ENCODE assay signal across 10 cellular contexts in the genomic region with DNA sequence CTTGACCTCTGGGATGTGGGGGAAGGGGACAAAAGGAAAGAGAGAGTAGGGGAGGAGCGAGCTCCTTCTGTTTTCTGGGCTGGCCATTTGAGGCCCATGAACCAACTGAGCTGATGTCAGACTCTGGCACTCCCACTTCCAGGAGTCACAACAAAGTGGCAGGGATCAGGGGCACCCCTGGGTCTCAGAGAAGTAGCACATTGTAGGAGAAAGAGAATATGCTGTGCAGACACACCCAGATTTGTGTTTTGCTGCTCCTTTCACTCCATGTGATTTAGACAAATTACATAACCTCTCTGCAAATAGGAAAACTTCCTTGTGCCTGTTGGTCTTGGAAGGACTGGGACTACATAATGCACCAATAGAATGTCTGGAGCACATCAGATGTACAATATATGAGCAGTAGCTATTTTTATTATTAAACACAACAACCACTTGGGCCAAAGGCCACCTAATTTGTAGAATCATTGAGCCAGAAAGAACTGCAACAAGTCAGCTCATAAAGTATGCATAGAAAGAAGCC.
DNase-seq lines count a peak whose midpoint lies in the region; ATAC-seq, FAIRE-seq and TF ChIP-seq lines count a peak whose summit lies in the region.
"Had no signal": no experiment of that assay in that cellular context is flagged by ENCODE, and none has a peak within 500 bp of the region (broad histone marks: within the 10 kb centered on the region; RNA-seq: fewer than 3 reads in every experiment).

No MANE protein-coding gene starts in this region.

- intact Hi-C loops in ascending aorta (cut with DNase I) = loop anchor here (2.0 to 5.0 kb wide), 2 partner anchors 19 to 155 kb away; no protein-coding TSS in a partner anchor
- intact Hi-C loops in kidney (cut with DNase I) = no loop called here

- POLR2A ChIA-PET in A549 (lab: Yijun Ruan, JAX) = no interaction called here
- POLR2A ChIA-PET in activated CD4-positive, alpha-beta T cell treated with anti-CD3 and anti-CD28 coated beads, Interleukin-2, amount 10 ng/mL, durations not matched to agents 7 days and 5 days (lab: Charles Lee) = no interaction called here

- no peak overlapping the region for H3K4me2 ChIP-seq in A549

- TF ChIP-seq CTCF in A549 (IDR thresholded peaks at IDR 0.05) (no peak), ascending aorta (IDR thresholded peaks at IDR 0.05) (no peak), kidney (IDR thresholded peaks at IDR 0.05; ENCODE audit: borderline replicate concordance, extremely low read depth, insufficient read depth) (no peak)

- TF ChIP-seq RAD21 in A549 (conservative IDR thresholded peaks at IDR 0.05 in 1 of 2, IDR thresholded peaks at IDR 0.05 in 1 of 2) = no peak

- TF ChIP-seq EP300 in A549 (IDR thresholded peaks at IDR 0.05) = no peak

- H3K4me3 ChIP-seq in A549 (no peak overlapping the region), ascending aorta (no peak overlapping the region), kidney (ENCODE audit: low read length in 2 of 2) (no peak overlapping the region), rectal smooth muscle tissue (ENCODE audit: low read length) (no peak overlapping the region)

- peak overlapping the region; percentile 57 to 69; a peak in 5 of 6 replicates for H3K27ac ChIP-seq in A549
- peak overlapping the region; percentile 85 to 90 for H3K27ac ChIP-seq in ascending aorta
- peak overlapping the region; percentile 38 to 77 for H3K27ac ChIP-seq in kidney (ENCODE audit: low read depth in 2 of 2, low read length in 2 of 2)
- H3K27ac ChIP-seq in rectal smooth muscle tissue (ENCODE audit: low read depth, low read length) = peak overlapping the region; percentile 38

- H3K9ac ChIP-seq in kidney (ENCODE audit: low read length in 2 of 2) (peak overlapping the region in 1 of 2 donors; percentile 28), rectal smooth muscle tissue (ENCODE audit: low read length) (no peak overlapping the region)

- peak in 1 of 2 experiments; percentile 40; a peak in 2 of 6 replicates for ATAC-seq in A549
- no peak for ATAC-seq in HG02885 (IDR thresholded peaks at IDR 0.05; ENCODE audit: poor library complexity, unreplicated experiment)

- CTCF ChIA-PET in A549 (lab: Yijun Ruan, JAX) = interaction anchor here (0.5 kb wide), 1 partner anchor 623 kb away, joined by 3 read pairs; no protein-coding TSS in a partner anchor
- CTCF ChIA-PET in activated CD4-positive, alpha-beta T cell treated with anti-CD3 and anti-CD28 coated beads, Interleukin-2, amount 10 ng/mL, durations not matched to agents 7 days and 5 days (lab: Charles Lee) = interaction anchor here (1.4 to 1.8 kb wide), 2 partner anchors 13 to 45 kb away, joined by 3 to 4 read pairs; no protein-coding TSS in a partner anchor

- FAIRE-seq in A549 (lab: Jason Lieb, UNC) = no peak
- FAIRE-seq in kidney (lab: Jason Lieb, UNC) = no peak

- H3K36me3 ChIP-seq in ascending aorta = no peaks in the 10 kb centered on the region
- no peaks in the 10 kb centered on the region for H3K36me3 ChIP-seq in kidney (ENCODE audit: control insufficient read depth in 1 of 2, insufficient read depth in 2 of 2, low read length in 2 of 2)
- no peaks in the 10 kb centered on the region for H3K36me3 ChIP-seq in rectal smooth muscle tissue (ENCODE audit: control insufficient read depth, insufficient read depth, low read length)

- WGBS in A549 (ENCODE audit: missing lambda C conversion rate) = 74% methylated on average over 1 of the region's 1 CpG

- H3K4me1 ChIP-seq in A549 (peaks cover 13% of the 10 kb centered on the region; the same call in 2 of the 3 replicates), ascending aorta (peaks cover 18 to 48% of the 10 kb centered on the region in 2 donors), kidney (ENCODE audit: control insufficient read depth in 1 of 2, insufficient read depth in 1 of 2, low read depth in 1 of 2, low read length in 2 of 2) (peaks cover 25 to 45% of the 10 kb centered on the region in 2 donors), rectal smooth muscle tissue (ENCODE audit: control insufficient read depth, insufficient read depth, low read length) (peaks cover 33% of the 10 kb centered on the region)

- H3K27me3 Mint-ChIP-seq in activated CD4-positive, alpha-beta T cell treated with anti-CD3 and anti-CD28 coated beads, Interleukin-2, amount 10 ng/mL, durations not matched to agents 7 days and 5 days = no peaks in the 10 kb centered on the region
- H3K27me3 Mint-ChIP-seq: activated naive CD4-positive, alpha-beta T cell treated with anti-CD3 and anti-CD28 coated beads, Interleukin-2, amount 50 U/mL, for 24 hours; stimulated activated naive CD8-positive, alpha-beta T cell treated with anti-CD3 and anti-CD28 coated beads, Interleukin-15, Interleukin-2, amounts not matched to agents 100 ng/mL and 50 ng/mL, for 24 hours had no signal

- H3K27me3 ChIP-seq in ascending aorta = no peaks in the 10 kb centered on the region
- no peaks in the 10 kb centered on the region for H3K27me3 ChIP-seq in rectal smooth muscle tissue (ENCODE audit: control insufficient read depth, insufficient read depth, low read length)

- H3K27ac Mint-ChIP-seq in activated CD4-positive, alpha-beta T cell treated with anti-CD3 and anti-CD28 coated beads, Interleukin-2, amount 10 ng/mL, durations not matched to agents 7 days and 5 days = no peak overlapping the region
- H3K27ac Mint-ChIP-seq: activated naive CD4-positive, alpha-beta T cell treated with anti-CD3 and anti-CD28 coated beads, Interleukin-2, amount 50 U/mL, for 24 hours; stimulated activated naive CD8-positive, alpha-beta T cell treated with anti-CD3 and anti-CD28 coated beads, Interleukin-15, Interleukin-2, amounts not matched to agents 100 ng/mL and 50 ng/mL, for 24 hours had no signal

- DNase-seq in A549 (ENCODE audit: low read depth in 1 of 2, low spot score in 1 of 2) (peak in 1 of 2 experiments; percentile 49), ascending aorta (ENCODE audit: low spot score in 2 of 2) (no peak), kidney (peak; percentile 75), NCI-H1105 treated with DMSO at 0.1 percent for 48 hours (lab: John Stamatoyannopoulos, UW) (no peak), cerebellar nuclear complex (lab: John Stamatoyannopoulos, UW) (no peak)
- DNase-seq in activated CD4-positive, alpha-beta T cell treated with anti-CD3 and anti-CD28 coated beads, Interleukin-2, amount 10 ng/mL, durations not matched to agents 7 days and 5 days = no peak

- TF ChIP-seq POLR2A in A549 (IDR thresholded peaks at IDR 0.05; ENCODE audit: low read length) = no peak

- no peak overlapping the region for H3K4me3 Mint-ChIP-seq in activated CD4-positive, alpha-beta T cell treated with anti-CD3 and anti-CD28 coated beads, Interleukin-2, amount 10 ng/mL, durations not matched to agents 7 days and 5 days
- H3K4me3 Mint-ChIP-seq: activated naive CD4-positive, alpha-beta T cell treated with anti-CD3 and anti-CD28 coated beads, Interleukin-2, amount 50 U/mL, for 24 hours; stimulated activated naive CD8-positive, alpha-beta T cell treated with anti-CD3 and anti-CD28 coated beads, Interleukin-15, Interleukin-2, amounts not matched to agents 100 ng/mL and 50 ng/mL, for 24 hours had no signal

- H3K9me3 ChIP-seq in A549 = peaks cover 44% of the 10 kb centered on the region
- H3K9me3 ChIP-seq in ascending aorta = peaks cover 0 to 27% of the 10 kb centered on the region in 2 donors
- no peaks in the 10 kb centered on the region for H3K9me3 ChIP-seq in kidney (ENCODE audit: control insufficient read depth in 1 of 2, low read length in 2 of 2)

- no peaks in the 10 kb centered on the region for H3K4me1 Mint-ChIP-seq in activated CD4-positive, alpha-beta T cell treated with anti-CD3 and anti-CD28 coated beads, Interleukin-2, amount 10 ng/mL, durations not matched to agents 7 days and 5 days

- peaks cover 23% of the 10 kb centered on the region for H3K9me3 Mint-ChIP-seq in activated CD4-positive, alpha-beta T cell treated with anti-CD3 and anti-CD28 coated beads, Interleukin-2, amount 10 ng/mL, durations not matched to agents 7 days and 5 days

- peaks cover 9% of the 10 kb centered on the region for H3K36me3 Mint-ChIP-seq in activated CD4-positive, alpha-beta T cell treated with anti-CD3 and anti-CD28 coated beads, Interleukin-2, amount 10 ng/mL, durations not matched to agents 7 days and 5 days (ENCODE audit: low read depth)

TF ChIP-seq in A549, 52 proteins besides CTCF, POLR2A, EP300 and RAD21 (continues in another document):
- TF ChIP-seq RNF2 (IDR thresholded peaks at IDR 0.05; ENCODE audit: borderline replicate concordance, low read depth) (no peak), CHD2 (IDR thresholded peaks at IDR 0.05; ENCODE audit: low read length, partially characterized antibody) (no peak), FOXS1 (CRISPR knock-in tag; IDR thresholded peaks at IDR 0.05) (no peak), RFX5 (IDR thresholded peaks at IDR 0.05) (no peak), GATA3 (IDR thresholded peaks at IDR 0.05; ENCODE audit: borderline replicate concordance) (no peak), EHMT2 (IDR thresholded peaks at IDR 0.05; ENCODE audit: low read depth) (no peak), KDM5A (IDR thresholded peaks at IDR 0.05) (no peak), RARB (CRISPR knock-in tag; IDR thresholded peaks at IDR 0.05) (no peak), FOSB (CRISPR knock-in tag; IDR thresholded peaks at IDR 0.05) (no peak), PHF8 (IDR thresholded peaks at IDR 0.05; ENCODE audit: borderline replicate concordance, low read depth) (no peak), TP53 (CRISPR knock-in tag; IDR thresholded peaks at IDR 0.05) (no peak)
- TF ChIP-seq, protein P1, sequence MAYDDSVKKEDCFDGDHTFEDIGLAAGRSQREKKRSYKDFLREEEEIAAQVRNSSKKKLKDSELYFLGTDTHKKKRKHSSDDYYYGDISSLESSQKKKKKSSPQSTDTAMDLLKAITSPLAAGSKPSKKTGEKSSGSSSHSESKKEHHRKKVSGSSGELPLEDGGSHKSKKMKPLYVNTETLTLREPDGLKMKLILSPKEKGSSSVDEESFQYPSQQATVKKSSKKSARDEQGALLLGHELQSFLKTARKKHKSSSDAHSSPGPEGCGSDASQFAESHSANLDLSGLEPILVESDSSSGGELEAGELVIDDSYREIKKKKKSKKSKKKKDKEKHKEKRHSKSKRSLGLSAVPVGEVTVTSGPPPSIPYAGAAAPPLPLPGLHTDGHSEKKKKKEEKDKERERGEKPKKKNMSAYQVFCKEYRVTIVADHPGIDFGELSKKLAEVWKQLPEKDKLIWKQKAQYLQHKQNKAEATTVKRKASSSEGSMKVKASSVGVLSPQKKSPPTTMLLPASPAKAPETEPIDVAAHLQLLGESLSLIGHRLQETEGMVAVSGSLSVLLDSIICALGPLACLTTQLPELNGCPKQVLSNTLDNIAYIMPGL (CRISPR knock-in tag; IDR thresholded peaks at IDR 0.05; ENCODE audit: borderline replicate concordance) = no peak
- TF ChIP-seq, protein P2, sequence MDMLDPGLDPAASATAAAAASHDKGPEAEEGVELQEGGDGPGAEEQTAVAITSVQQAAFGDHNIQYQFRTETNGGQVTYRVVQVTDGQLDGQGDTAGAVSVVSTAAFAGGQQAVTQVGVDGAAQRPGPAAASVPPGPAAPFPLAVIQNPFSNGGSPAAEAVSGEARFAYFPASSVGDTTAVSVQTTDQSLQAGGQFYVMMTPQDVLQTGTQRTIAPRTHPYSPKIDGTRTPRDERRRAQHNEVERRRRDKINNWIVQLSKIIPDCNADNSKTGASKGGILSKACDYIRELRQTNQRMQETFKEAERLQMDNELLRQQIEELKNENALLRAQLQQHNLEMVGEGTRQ (IDR thresholded peaks at IDR 0.05) = no peak
